Comparison of ENCODE assay signal across 8 cellular contexts in genomic region chr9:124658165-124659017, GRCh38.
DNase-seq lines count a peak whose midpoint lies in the region; ATAC-seq and TF ChIP-seq lines count a peak whose summit lies in the region.

No MANE protein-coding gene starts in this region.

- CTCF ChIA-PET in BJ (lab: Yijun Ruan, JAX): interaction anchor here (0.6 to 5.6 kb wide), 4 partner anchors 28 to 124 kb away, joined by 4 to 42 read pairs (median 18); no protein-coding TSS in a partner anchor

- H3K27me3 ChIP-seq in BJ (ENCODE audit: control insufficient read depth, insufficient read depth, low read length): no peaks in the 10 kb centered on the region

- POLR2A ChIA-PET in BJ (lab: Charles Lee): interaction anchor here (0.6 to 0.7 kb wide), 3 partner anchors 50 to 503 kb away, joined by 3 to 4 read pairs (median 4); no protein-coding TSS in a partner anchor

- peak; percentile 82 for DNase-seq in BJ (ENCODE audit: low read depth)
- DNase-seq in NCI-H226: peak; percentile 95
- DNase-seq in activated CD8-positive, alpha-beta memory T cell treated with anti-CD3 and anti-CD28 coated beads for 4 hours (ENCODE audit: low read depth in 2 of 2): peak; percentile 2 to 22
- peak; percentile 59 to 76 (median 72) for DNase-seq in mucosa of descending colon
- DNase-seq in stimulated activated naive CD8-positive, alpha-beta T cell treated with anti-CD3 and anti-CD28 coated beads, Interleukin-15, Interleukin-2, amounts not matched to agents 100 U/mL and 50 U/mL, for 24 hours: peak; percentile 56

- TF ChIP-seq CTCF in BJ (IDR thresholded peaks at IDR 0.05; ENCODE audit: insufficient read depth, low read depth, low read length): no peak
- TF ChIP-seq CTCF in mucosa of descending colon (IDR thresholded peaks at IDR 0.05): no peak

- intact Hi-C loops in mucosa of descending colon (cut with DNase I, micrococcal nuclease): no loop called here

- H3K4me1 ChIP-seq in mucosa of descending colon (ENCODE audit: low read depth): peaks cover 15% of the 10 kb centered on the region

- peak; percentile 60 for ATAC-seq in HG03280 (IDR thresholded peaks at IDR 0.05; ENCODE audit: unreplicated experiment)
- ATAC-seq in esophagus mucosa: peak; percentile 97
- ATAC-seq in mucosa of descending colon: peak; percentile 92
- peak; percentile 96 for ATAC-seq in stimulated activated naive CD8-positive, alpha-beta T cell treated with anti-CD3 and anti-CD28 coated beads, Interleukin-15, Interleukin-2, amounts not matched to agents 100 U/mL and 50 U/mL, for 24 hours

- H3K4me3 ChIP-seq in BJ (ENCODE audit: low read depth, low read length) (peak overlapping the region; percentile 50), mucosa of descending colon (peak overlapping the region; percentile 3)

- in situ Hi-C loops in GM18951 (cut with MboI; ENCODE audit: low sequenced_read_pairs, unreplicated experiment): no loop called here

- TF ChIP-seq POLR2A in GM18951 (IDR thresholded peaks at IDR 0.05; ENCODE audit: extremely low read depth, insufficient read depth, insufficient read length): peak; percentile 95

- H3K36me3 ChIP-seq in BJ (ENCODE audit: control insufficient read depth, insufficient read depth, low read length): no peaks in the 10 kb centered on the region
- H3K36me3 ChIP-seq in mucosa of descending colon (ENCODE audit: low read depth): no peaks in the 10 kb centered on the region

- H3K9me3 ChIP-seq in mucosa of descending colon: no peaks in the 10 kb centered on the region

Comparison
In these comparisons a context has a peak if more than half of its experiments do, and no peak if none do; other contexts are left out.
1. Peak in every context shown above with its lines: DNase-seq, ATAC-seq and H3K4me3 ChIP-seq.
2. DNase-seq: peak in every context shown above with its lines; median percentile 95 in NCI-H226; 82 in BJ; 72 in mucosa of descending colon; 56 in stimulated activated naive CD8-positive, alpha-beta T cell treated with anti-CD3 and anti-CD28 coated beads, Interleukin-15, Interleukin-2, amounts not matched to agents 100 U/mL and 50 U/mL, for 24 hours; 12 in activated CD8-positive, alpha-beta memory T cell treated with anti-CD3 and anti-CD28 coated beads for 4 hours.